Comparison of ENCODE assay signal across 1 cellular context in the genomic region with DNA sequence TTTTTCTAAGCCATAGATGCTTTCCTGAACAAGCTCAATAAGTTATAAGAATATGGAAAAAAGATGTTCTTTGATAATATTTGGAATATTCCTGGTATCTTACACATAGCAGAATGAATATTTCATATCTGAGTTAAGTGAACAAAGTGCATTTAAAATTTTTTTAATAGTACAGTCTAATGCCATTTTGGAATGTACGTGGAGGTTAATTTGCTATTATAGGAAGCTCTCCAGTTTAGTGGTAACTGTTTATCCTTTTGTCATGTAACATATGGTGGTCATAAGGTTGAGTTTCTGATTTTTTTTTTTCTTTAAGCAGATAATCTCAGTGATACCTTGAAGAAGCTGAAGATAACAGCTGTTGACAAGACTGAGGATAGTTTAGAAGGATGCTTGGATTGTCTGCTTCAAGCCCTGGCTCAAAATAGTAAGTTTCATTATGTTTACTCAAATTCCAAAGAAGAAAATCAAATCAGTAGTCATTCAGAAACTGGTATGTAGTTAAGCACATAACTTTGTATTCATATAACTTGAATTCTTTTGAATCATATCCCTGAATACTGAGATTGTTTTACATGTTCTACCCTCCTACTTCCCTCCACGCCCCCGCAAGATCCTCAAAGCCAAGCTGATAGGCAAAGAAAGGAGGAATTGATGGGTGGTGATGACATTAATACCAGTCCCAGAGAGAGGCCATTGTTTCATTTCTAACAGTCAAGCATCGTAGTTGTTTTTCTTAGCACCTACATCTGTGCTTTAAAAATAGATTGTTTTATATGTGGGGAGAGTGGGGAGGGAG.
TF ChIP-seq lines count a peak whose summit lies in the region.

No MANE protein-coding gene starts in this region.

TF ChIP-seq in IMR-90, 13 proteins besides CTCF, POLR2A, EP300 and RAD21:
- TF ChIP-seq, protein P1, sequence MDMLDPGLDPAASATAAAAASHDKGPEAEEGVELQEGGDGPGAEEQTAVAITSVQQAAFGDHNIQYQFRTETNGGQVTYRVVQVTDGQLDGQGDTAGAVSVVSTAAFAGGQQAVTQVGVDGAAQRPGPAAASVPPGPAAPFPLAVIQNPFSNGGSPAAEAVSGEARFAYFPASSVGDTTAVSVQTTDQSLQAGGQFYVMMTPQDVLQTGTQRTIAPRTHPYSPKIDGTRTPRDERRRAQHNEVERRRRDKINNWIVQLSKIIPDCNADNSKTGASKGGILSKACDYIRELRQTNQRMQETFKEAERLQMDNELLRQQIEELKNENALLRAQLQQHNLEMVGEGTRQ (IDR thresholded peaks at IDR 0.05; ENCODE audit: low read depth, low read length), result no peak
- TF ChIP-seq MAZ (IDR thresholded peaks at IDR 0.05; ENCODE audit: borderline replicate concordance, low read depth, low read length), result no peak
- TF ChIP-seq ELK1 (IDR thresholded peaks at IDR 0.05; ENCODE audit: borderline replicate concordance, low read depth, low read length), result no peak
- no peak for TF ChIP-seq NFE2L2 (IDR thresholded peaks at IDR 0.05; ENCODE audit: low read depth, low read length)
- no peak for TF ChIP-seq BHLHE40 (IDR thresholded peaks at IDR 0.05; ENCODE audit: low read depth, low read length)
- TF ChIP-seq MAFK (IDR thresholded peaks at IDR 0.05; ENCODE audit: low read depth, low read length), result no peak
- TF ChIP-seq CHD1 (IDR thresholded peaks at IDR 0.05; ENCODE audit: low read depth, low read length), result no peak
- TF ChIP-seq RFX5 (IDR thresholded peaks at IDR 0.05; ENCODE audit: low read depth, low read length), result no peak
- no peak for TF ChIP-seq SMC3 (IDR thresholded peaks at IDR 0.05; ENCODE audit: low read depth, low read length)
- TF ChIP-seq FOS (IDR thresholded peaks at IDR 0.05; ENCODE audit: low read depth, low read length), result no peak
- no peak for TF ChIP-seq RCOR1 (IDR thresholded peaks at IDR 0.05; ENCODE audit: insufficient replicate concordance, low read length)
- TF ChIP-seq MXI1 (IDR thresholded peaks at IDR 0.05; ENCODE audit: borderline replicate concordance, low read depth, low read length), result no peak
- no peak for TF ChIP-seq CEBPB (IDR thresholded peaks at IDR 0.05; ENCODE audit: low read depth, low read length)
